ENCODE assay signal across 10 cellular contexts in the genomic region with DNA sequence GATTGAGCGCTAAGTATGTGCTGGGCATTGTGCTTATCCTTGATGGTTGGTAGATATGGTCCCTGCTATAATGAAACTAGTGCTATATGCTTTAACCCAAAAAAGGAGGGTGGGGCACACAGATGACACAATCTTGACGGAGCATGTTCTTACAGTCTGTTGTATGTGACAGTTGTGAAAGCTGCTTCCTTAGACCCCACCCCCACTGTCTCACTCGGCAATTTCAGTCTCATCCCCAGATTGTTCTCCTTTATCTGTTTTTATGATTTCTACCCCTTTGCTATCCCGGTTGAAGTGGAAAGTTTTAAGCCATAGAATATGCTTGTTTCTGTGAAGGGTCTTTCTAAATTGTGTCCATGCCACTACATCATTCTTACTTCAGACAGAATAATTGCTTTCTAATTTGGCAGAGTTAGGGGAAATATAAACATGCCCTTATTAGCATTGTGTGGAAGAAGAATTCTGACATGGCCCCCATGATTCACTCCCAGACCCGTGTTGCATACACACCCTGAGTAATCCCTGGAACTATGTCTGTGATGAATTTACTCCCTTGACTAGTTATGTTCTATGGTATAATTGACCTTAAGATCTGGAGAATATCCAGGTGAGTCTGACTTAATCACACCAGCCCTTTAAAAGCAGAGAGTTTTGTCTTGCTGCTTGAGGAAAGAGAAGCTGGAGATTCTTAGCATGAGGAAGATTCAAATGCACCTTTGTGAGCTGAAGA.
A peak's percentile ranks its signal among the peaks of the same experiment; 100 is the strongest.
DNase-seq lines count a peak whose midpoint lies in the region; ATAC-seq and TF ChIP-seq lines count a peak whose summit lies in the region.
"Had no signal": no experiment of that assay in that cellular context is flagged by ENCODE, and none has a peak within 500 bp of the region (broad histone marks: within the 10 kb centered on the region; RNA-seq: fewer than 3 reads in every experiment).

No MANE protein-coding gene starts in this region.

- peaks cover 2% of the 10 kb centered on the region for H3K9me3 ChIP-seq in WERI-Rb-1 (ENCODE audit: severe bottlenecking)
- H3K9me3 ChIP-seq: pancreas had no signal

- H3K27ac Mint-ChIP-seq in nephron = peak overlapping the region; percentile 62 to 92 (median 81)

- H3K27ac ChIP-seq in WERI-Rb-1 = no peak overlapping the region
- H3K27ac ChIP-seq: pancreas had no signal

- H3K36me3 Mint-ChIP-seq in nephron (ENCODE audit: low read depth) = peaks cover 58% of the 10 kb centered on the region

- H3K4me3 ChIP-seq in choroid plexus epithelial cell (ENCODE audit: low read depth, low read length) = no peak overlapping the region
- H3K4me3 ChIP-seq in WERI-Rb-1 (ENCODE audit: low read depth, low read length) = no peak overlapping the region
- H3K4me3 ChIP-seq: pancreas had no signal

- peak; percentile 43 for DNase-seq in ELR (ENCODE audit: low read depth)
- DNase-seq in NOMO-1 treated with DMSO at 0.1 percent for 48 hours (lab: John Stamatoyannopoulos, UW; ENCODE audit: unreplicated experiment) = peak; percentile 89
- peak; percentile 65 for DNase-seq in choroid plexus epithelial cell (ENCODE audit: low read depth)
- DNase-seq in SHP77 treated with DMSO at 0.1 percent for 48 hours (lab: John Stamatoyannopoulos, UW) = no peak
- no peak for DNase-seq in WERI-Rb-1
- no peak for DNase-seq in stimulated activated naive CD4-positive, alpha-beta T cell (lab: John Stamatoyannopoulos, UW)
- DNase-seq: NCI-H748 treated with DMSO at 0.1 percent for 48 hours, pancreas had no signal

- peaks cover 24% of the 10 kb centered on the region for H3K4me1 Mint-ChIP-seq in nephron

- ATAC-seq in HG02798 (IDR thresholded peaks at IDR 0.05; ENCODE audit: poor library complexity, unreplicated experiment) = no peak

- peak overlapping the region in 1 of 3 experiments; percentile 18 for H3K4me3 Mint-ChIP-seq in nephron

- H3K27me3 Mint-ChIP-seq in nephron (ENCODE audit: low read depth) = no peaks in the 10 kb centered on the region

- peaks cover 3% of the 10 kb centered on the region for H3K9me3 Mint-ChIP-seq in nephron

- H3K27me3 ChIP-seq in WERI-Rb-1 (ENCODE audit: insufficient read depth, low read depth, severe bottlenecking) = no peaks in the 10 kb centered on the region
- H3K27me3 ChIP-seq: pancreas had no signal

- no peak for TF ChIP-seq CTCF in choroid plexus epithelial cell (conservative IDR thresholded peaks at IDR 0.05; ENCODE audit: low read depth, low read length)
- TF ChIP-seq CTCF in nephron (IDR thresholded peaks at IDR 0.05; ENCODE audit: unreplicated experiment in 3 of 3) = no peak
- no peak for TF ChIP-seq CTCF in WERI-Rb-1 (IDR thresholded peaks at IDR 0.05; ENCODE audit: low read depth, low read length)

- no peaks in the 10 kb centered on the region for H3K36me3 ChIP-seq in WERI-Rb-1
- H3K36me3 ChIP-seq: pancreas had no signal

Comparison
In these comparisons a context has a peak if more than half of its experiments do, and no peak if none do; other contexts are left out.
1. DNase-seq: peak in ELR (single experiment), NOMO-1 treated with DMSO at 0.1 percent for 48 hours (single experiment) and choroid plexus epithelial cell (single experiment); none in SHP77 treated with DMSO at 0.1 percent for 48 hours (single experiment), WERI-Rb-1 (single experiment) and stimulated activated naive CD4-positive, alpha-beta T cell (0 of 6).